In genomic region chr1:56494306-56494705, GRCh38 we compare ENCODE assay signal across 25 cellular contexts.
A peak's percentile ranks its signal among the peaks of the same experiment; 100 is the strongest.
DNase-seq lines count a peak whose midpoint lies in the region; ATAC-seq and TF ChIP-seq lines count a peak whose summit lies in the region.
"Had no signal": no experiment of that assay in that cellular context is flagged by ENCODE, and none has a peak within 500 bp of the region (broad histone marks: within the 10 kb centered on the region; RNA-seq: fewer than 3 reads in every experiment).

No MANE protein-coding gene starts in this region.

- 0 out of 2 replicates have a peak overlapping the region, but pooled peaks have one; percentile 14 for H3K27ac ChIP-seq in GM23338 (ENCODE audit: low read depth)
- H3K27ac ChIP-seq in ectodermal cell (ENCODE audit: insufficient read depth, low read depth, low read length, poor library complexity, severe bottlenecking): peak overlapping the region; percentile 68
- H3K27ac ChIP-seq in neural progenitor cell: peak overlapping the region; percentile 42
- H3K27ac ChIP-seq in A673 (ENCODE audit: low read depth, low read length, poor library complexity, severe bottlenecking): no peak overlapping the region
- H3K27ac ChIP-seq in lower lobe of right lung: no peak overlapping the region
- H3K27ac ChIP-seq: esophagus squamous epithelium, foreskin keratinocyte, parathyroid adenoma, testis, uterus had no signal

- intact Hi-C loops in A673 (cut with micrococcal nuclease; ENCODE audit: unreplicated experiment): no loop called here
- intact Hi-C loops in lower lobe of right lung (cut with DNase I): no loop called here

- CTCF ChIA-PET in A673 (lab: Charles Lee): no interaction called here

- 46 to 55% methylated on average over 4 to 5 of the region's 5 CpGs for WGBS in ectodermal cell, 2 experiments

- H3K4me3 Mint-ChIP-seq in GM23338: no peak overlapping the region
- H3K4me3 Mint-ChIP-seq in neural progenitor cell: no peak overlapping the region
- H3K4me3 Mint-ChIP-seq: activated CD8-positive, alpha-beta memory T cell treated with anti-CD3 and anti-CD28 coated beads, Interleukin-2, amount 10 ng/mL, durations not matched to agents 7 days and 5 days; activated T-cell treated with anti-CD3 and anti-CD28 coated beads, Interleukin-2, amount 50 U/mL, for 4 hours; CD8-positive, alpha-beta T cell; memory B cell had no signal

- DNase-seq in GM23338 (ENCODE audit: low spot score): no peak
- DNase-seq in NCI-H226: peak; percentile 69
- DNase-seq in neural progenitor cell (ENCODE audit: low spot score): peak; percentile 32
- DNase-seq in NCI-H2081 (lab: John Stamatoyannopoulos, UW): no peak
- DNase-seq in A673 (ENCODE audit: low spot score): no peak
- DNase-seq in lower lobe of right lung: no peak
- DNase-seq: activated CD8-positive, alpha-beta memory T cell treated with anti-CD3 and anti-CD28 coated beads, Interleukin-2, amount 10 ng/mL, durations not matched to agents 7 days and 5 days; activated T-cell treated with anti-CD3 and anti-CD28 coated beads, Interleukin-2, amount 50 U/mL, for 4 hours; BE2C; CD8-positive, alpha-beta T cell; dermis blood vessel endothelial cell; esophagus squamous epithelium; foreskin keratinocyte; heart right ventricle; NCI-H1105; NCI-H187 treated with DMSO at 0.1 percent for 48 hours; NCI-H526; stimulated activated CD4-positive, alpha-beta T cell treated with anti-CD3 and anti-CD28 coated beads, Interleukin-2, amount 100 ng/mL, for 24 hours; stimulated activated naive CD8-positive, alpha-beta T cell treated with anti-CD3 and anti-CD28 coated beads, Interleukin-15, Interleukin-2, amounts not matched to agents 100 U/mL and 50 U/mL, for 24 hours; T-helper 9 cell; testis; uterus had no signal

- peaks cover 20% of the 10 kb centered on the region for H3K36me3 ChIP-seq in GM23338 (ENCODE audit: insufficient read depth)
- peaks cover 7% of the 10 kb centered on the region for H3K36me3 ChIP-seq in ectodermal cell (ENCODE audit: control insufficient read depth, insufficient read depth, low read length)
- no peaks in the 10 kb centered on the region for H3K36me3 ChIP-seq in neural progenitor cell
- no peaks in the 10 kb centered on the region for H3K36me3 ChIP-seq in A673 (ENCODE audit: insufficient read depth, low read length, poor library complexity, severe bottlenecking)
- peaks cover 26% of the 10 kb centered on the region for H3K36me3 ChIP-seq in lower lobe of right lung
- H3K36me3 ChIP-seq: BE2C, uterus had no signal

- H3K36me3 Mint-ChIP-seq in GM23338 (ENCODE audit: low read depth): peaks cover 34% of the 10 kb centered on the region
- H3K36me3 Mint-ChIP-seq in neural progenitor cell: peaks cover 51% of the 10 kb centered on the region
- H3K36me3 Mint-ChIP-seq: activated CD8-positive, alpha-beta memory T cell treated with anti-CD3 and anti-CD28 coated beads, Interleukin-2, amount 10 ng/mL, durations not matched to agents 7 days and 5 days; CD8-positive, alpha-beta T cell had no signal

- no peak for TF ChIP-seq CTCF in GM23338 (conservative IDR thresholded peaks at IDR 0.05; ENCODE audit: low read depth in 2 of 2)
- TF ChIP-seq CTCF in neural progenitor cell (IDR thresholded peaks at IDR 0.05): no peak
- TF ChIP-seq CTCF in A673 (conservative IDR thresholded peaks at IDR 0.05; ENCODE audit: low read depth, low read length): no peak
- TF ChIP-seq CTCF in lower lobe of right lung (IDR thresholded peaks at IDR 0.05): no peak

- H3K4me1 ChIP-seq in GM23338 (ENCODE audit: insufficient read depth) (peaks cover 29% of the 10 kb centered on the region), ectodermal cell (ENCODE audit: control insufficient read depth, insufficient read depth, low read length) (peaks cover 18% of the 10 kb centered on the region), neural progenitor cell (peaks cover 38% of the 10 kb centered on the region), A673 (ENCODE audit: insufficient read depth, low read length, poor library complexity, severe bottlenecking) (no peaks in the 10 kb centered on the region), lower lobe of right lung (peaks cover 54% of the 10 kb centered on the region)
- H3K4me1 ChIP-seq: BE2C, parathyroid adenoma, uterus had no signal

- no peak overlapping the region for H3K9ac ChIP-seq in neural progenitor cell
- H3K9ac ChIP-seq: parathyroid adenoma had no signal

- no peaks in the 10 kb centered on the region; the same call in 2 of the 3 replicates for H3K9me3 Mint-ChIP-seq in GM23338
- H3K9me3 Mint-ChIP-seq in neural progenitor cell: no peaks in the 10 kb centered on the region
- H3K9me3 Mint-ChIP-seq: activated T-cell treated with anti-CD3 and anti-CD28 coated beads, Interleukin-2, amount 50 U/mL, for 4 hours; memory B cell had no signal

- H3K9me2 ChIP-seq in GM23338 (ENCODE audit: insufficient read depth): no peaks in the 10 kb centered on the region

- no peak overlapping the region for H3K4me3 ChIP-seq in GM23338
- no peak overlapping the region for H3K4me3 ChIP-seq in ectodermal cell (ENCODE audit: insufficient read depth, low read depth, low read length)
- no peak overlapping the region for H3K4me3 ChIP-seq in neural progenitor cell
- no peak overlapping the region for H3K4me3 ChIP-seq in A673 (ENCODE audit: low read depth, low read length, poor library complexity, severe bottlenecking)
- H3K4me3 ChIP-seq in lower lobe of right lung: no peak overlapping the region
- H3K4me3 ChIP-seq: esophagus squamous epithelium, heart right ventricle, testis, uterus had no signal

- 0 out of 2 replicates have a peak, but pooled peaks cover 11% of the 10 kb centered on the region for H3F3A ChIP-seq in GM23338 (replicated peaks; ENCODE audit: low read depth)
- peaks cover 34% of the 10 kb centered on the region for H3F3A ChIP-seq in neural progenitor cell (ENCODE audit: low read depth)

- POLR2A ChIA-PET in A673 (lab: Charles Lee; ENCODE audit: low non-redundant PET): no interaction called here

- ATAC-seq in GM23338: peak; percentile 73
- no peak for ATAC-seq in lower lobe of right lung
- ATAC-seq: activated CD8-positive, alpha-beta memory T cell treated with anti-CD3 and anti-CD28 coated beads, Interleukin-2, amount 10 ng/mL, durations not matched to agents 7 days and 5 days; activated T-cell treated with anti-CD3 and anti-CD28 coated beads, Interleukin-2, amount 50 U/mL, for 4 hours; CD8-positive, alpha-beta T cell; foreskin keratinocyte; heart right ventricle; stimulated activated naive CD8-positive, alpha-beta T cell treated with anti-CD3 and anti-CD28 coated beads, Interleukin-15, Interleukin-2, amounts not matched to agents 100 U/mL and 50 U/mL, for 24 hours had no signal

- no peak overlapping the region for H3K4me2 ChIP-seq in GM23338
- peak overlapping the region; percentile 29 for H3K4me2 ChIP-seq in neural progenitor cell

- H4K20me1 ChIP-seq in GM23338 (replicated peaks; ENCODE audit: insufficient read depth) (peaks cover 13% of the 10 kb centered on the region; the same call in 1 of the 2 replicates), neural progenitor cell (ENCODE audit: low read depth) (peaks cover 31% of the 10 kb centered on the region)

- H3K79me2 ChIP-seq in GM23338 (replicated peaks; ENCODE audit: insufficient read depth) (peaks cover 32% of the 10 kb centered on the region), neural progenitor cell (ENCODE audit: low read depth) (peaks cover 7% of the 10 kb centered on the region)

- H3K4me1 Mint-ChIP-seq in GM23338 (peaks cover 44% of the 10 kb centered on the region), neural progenitor cell (peaks cover 45% of the 10 kb centered on the region)
- H3K4me1 Mint-ChIP-seq: activated CD8-positive, alpha-beta memory T cell treated with anti-CD3 and anti-CD28 coated beads, Interleukin-2, amount 10 ng/mL, durations not matched to agents 7 days and 5 days had no signal

- no peak overlapping the region for H2AFZ ChIP-seq in GM23338
- H2AFZ ChIP-seq in neural progenitor cell (replicated peaks): no peak overlapping the region
- H2AFZ ChIP-seq: parathyroid adenoma had no signal

- H3K27me3 ChIP-seq in GM23338 (ENCODE audit: insufficient read depth): no peaks in the 10 kb centered on the region
- H3K27me3 ChIP-seq in ectodermal cell (ENCODE audit: control insufficient read depth, insufficient read depth, low read length, poor library complexity, severe bottlenecking): no peaks in the 10 kb centered on the region
- H3K27me3 ChIP-seq in neural progenitor cell: no peaks in the 10 kb centered on the region
- no peaks in the 10 kb centered on the region for H3K27me3 ChIP-seq in A673 (replicated peaks; ENCODE audit: insufficient read depth, low read depth, low read length, poor library complexity)
- H3K27me3 ChIP-seq in lower lobe of right lung (ENCODE audit: low read depth): no peaks in the 10 kb centered on the region
- H3K27me3 ChIP-seq: BE2C, esophagus squamous epithelium, foreskin keratinocyte, heart right ventricle, testis, uterus had no signal

- H3K27me3 Mint-ChIP-seq in GM23338 (ENCODE audit: insufficient read depth, low read depth, poor library complexity): peaks cover 7% of the 10 kb centered on the region
- H3K27me3 Mint-ChIP-seq in neural progenitor cell (ENCODE audit: insufficient read depth, low read depth): peaks cover 5% of the 10 kb centered on the region
- H3K27me3 Mint-ChIP-seq: activated CD8-positive, alpha-beta memory T cell treated with anti-CD3 and anti-CD28 coated beads, Interleukin-2, amount 10 ng/mL, durations not matched to agents 7 days and 5 days; memory B cell had no signal

- no peaks in the 10 kb centered on the region for H3K9me3 ChIP-seq in ectodermal cell (ENCODE audit: control insufficient read depth, low read length)
- no peaks in the 10 kb centered on the region for H3K9me3 ChIP-seq in neural progenitor cell (ENCODE audit: low read depth)
- no peaks in the 10 kb centered on the region for H3K9me3 ChIP-seq in A673 (ENCODE audit: low read depth, low read length, poor library complexity, severe bottlenecking)
- no peaks in the 10 kb centered on the region for H3K9me3 ChIP-seq in lower lobe of right lung
- H3K9me3 ChIP-seq: BE2C, esophagus squamous epithelium, heart right ventricle, testis, uterus had no signal

- H3K27ac Mint-ChIP-seq in GM23338 (no peak overlapping the region), neural progenitor cell (peak overlapping the region; percentile 6)
- H3K27ac Mint-ChIP-seq: activated CD8-positive, alpha-beta memory T cell treated with anti-CD3 and anti-CD28 coated beads, Interleukin-2, amount 10 ng/mL, durations not matched to agents 7 days and 5 days; CD8-positive, alpha-beta T cell; memory B cell had no signal

- BruUV-seq in A673 (replicated peaks; lab: Mats Ljungman, UMichigan): no TSS peak

Comparison
In these comparisons a context has a peak if more than half of its experiments do, and no peak if none do; other contexts are left out.
1. DNase-seq: peak in NCI-H226 (single experiment) and neural progenitor cell (single experiment); none in GM23338 (single experiment), NCI-H2081 (0 of 2), A673 (single experiment) and lower lobe of right lung (single experiment).
2. H3K27ac ChIP-seq: peak in GM23338 (single experiment), ectodermal cell (single experiment) and neural progenitor cell (single experiment); none in A673 (single experiment) and lower lobe of right lung (single experiment).